ENCODE assay signal across 9 cellular contexts in genomic region chr22:41048791-41049717, GRCh38. TPM values are rescaled to one million over a fixed set of nuclear protein-coding genes. Genes with fewer than 3 reads are reported as not detected.
DNase-seq lines count a peak whose midpoint lies in the region; ATAC-seq and TF ChIP-seq lines count a peak whose summit lies in the region.
"Had no signal": no experiment of that assay in that cellular context is flagged by ENCODE, and none has a peak within 500 bp of the region (broad histone marks: within the 10 kb centered on the region; RNA-seq: fewer than 3 reads in every experiment).

No MANE protein-coding gene starts in this region.

- H3K9me3 ChIP-seq in mucosa of rectum (ENCODE audit: control insufficient read depth in 2 of 2, low read length in 2 of 2): no peaks in the 10 kb centered on the region
- H3K9me3 ChIP-seq in aorta (ENCODE audit: control insufficient read depth, low read length): no peaks in the 10 kb centered on the region
- H3K9me3 ChIP-seq: BLaER1 treated with 17β-estradiol and CSF1 and Interleukin-3, amounts not matched to agents 10 nM and 100 nM had no signal

- peak overlapping the region in 1 of 2 donors; percentile 1 for H3K9ac ChIP-seq in mucosa of rectum (ENCODE audit: low read depth in 1 of 2, low read length in 2 of 2)
- H3K9ac ChIP-seq: BLaER1 treated with 17β-estradiol and CSF1 and Interleukin-3, amounts not matched to agents 10 nM and 100 nM had no signal

- peak; percentile 9 for DNase-seq in activated naive CD4-positive, alpha-beta T cell treated with anti-CD3 and anti-CD28 coated beads for 36 hours
- no peak for DNase-seq in activated naive CD4-positive, alpha-beta T cell treated with Interleukin-2 at 50 U/mL for 16 hours
- peak; percentile 22 for DNase-seq in endothelial cell (ENCODE audit: low spot score)
- DNase-seq in aorta: peak; percentile 84 to 88
- no peak for DNase-seq in NOMO-1 (lab: John Stamatoyannopoulos, UW; ENCODE audit: unreplicated experiment in 2 of 2)

- no peaks in the 10 kb centered on the region for H3K27me3 ChIP-seq in mucosa of rectum (ENCODE audit: control insufficient read depth in 2 of 2, insufficient read depth in 2 of 2, low read length in 2 of 2)
- no peaks in the 10 kb centered on the region for H3K27me3 ChIP-seq in aorta (ENCODE audit: control insufficient read depth in 1 of 2, insufficient read depth in 2 of 2, low read length in 1 of 2)
- H3K27me3 ChIP-seq: BLaER1 treated with 17β-estradiol and CSF1 and Interleukin-3, amounts not matched to agents 10 nM and 100 nM had no signal

- no peak overlapping the region for H3K27ac Mint-ChIP-seq in activated naive CD4-positive, alpha-beta T cell treated with anti-CD3 and anti-CD28 coated beads for 36 hours
- no peak overlapping the region for H3K27ac Mint-ChIP-seq in endothelial cell (ENCODE audit: unreplicated experiment)

- H3K27me3 Mint-ChIP-seq in activated naive CD4-positive, alpha-beta T cell treated with anti-CD3 and anti-CD28 coated beads for 36 hours (ENCODE audit: low read depth): no peaks in the 10 kb centered on the region
- H3K27me3 Mint-ChIP-seq in endothelial cell (ENCODE audit: unreplicated experiment): no peaks in the 10 kb centered on the region

- H3K27ac ChIP-seq in mucosa of rectum (ENCODE audit: low read depth in 2 of 2, low read length in 2 of 2) (peak overlapping the region in 1 of 2 donors; percentile 17), aorta (ENCODE audit: low read depth in 1 of 2, low read length in 2 of 2) (no peak overlapping the region)
- H3K27ac ChIP-seq: BLaER1 treated with 17β-estradiol and CSF1 and Interleukin-3, amounts not matched to agents 10 nM and 100 nM had no signal

- no peaks in the 10 kb centered on the region for H3K36me3 ChIP-seq in mucosa of rectum (ENCODE audit: control insufficient read depth in 2 of 2, insufficient read depth in 2 of 2, low read length in 2 of 2)
- H3K36me3 ChIP-seq in aorta (ENCODE audit: control insufficient read depth in 1 of 2, insufficient read depth in 2 of 2, low read length in 1 of 2): no peaks in the 10 kb centered on the region
- H3K36me3 ChIP-seq: BLaER1 treated with 17β-estradiol and CSF1 and Interleukin-3, amounts not matched to agents 10 nM and 100 nM had no signal

- no peaks in the 10 kb centered on the region for H3K36me3 Mint-ChIP-seq in activated naive CD4-positive, alpha-beta T cell treated with anti-CD3 and anti-CD28 coated beads for 36 hours (ENCODE audit: low read depth)
- H3K36me3 Mint-ChIP-seq in endothelial cell (ENCODE audit: low read depth, unreplicated experiment): no peaks in the 10 kb centered on the region

- H3K4me3 ChIP-seq in mucosa of rectum (ENCODE audit: low read length in 2 of 2) (peak overlapping the region; percentile 22 to 51), aorta (ENCODE audit: low read length in 2 of 2) (no peak overlapping the region)
- H3K4me3 ChIP-seq: BLaER1 treated with 17β-estradiol and CSF1 and Interleukin-3, amounts not matched to agents 10 nM and 100 nM had no signal

- WGBS in aorta, 2 donors: 22 to 24% methylated on average over 31 of the region's 31 CpGs

- H3K4me1 Mint-ChIP-seq in activated naive CD4-positive, alpha-beta T cell treated with anti-CD3 and anti-CD28 coated beads for 36 hours (ENCODE audit: low read depth): peaks cover 5% of the 10 kb centered on the region
- H3K4me1 Mint-ChIP-seq in endothelial cell (ENCODE audit: unreplicated experiment): peaks cover 3% of the 10 kb centered on the region

- CTCF ChIA-PET in activated naive CD4-positive, alpha-beta T cell treated with anti-CD3 and anti-CD28 coated beads for 36 hours (lab: Charles Lee): no interaction called here

- no peaks in the 10 kb centered on the region for H3K9me3 Mint-ChIP-seq in activated naive CD4-positive, alpha-beta T cell treated with anti-CD3 and anti-CD28 coated beads for 36 hours
- no peaks in the 10 kb centered on the region for H3K9me3 Mint-ChIP-seq in endothelial cell (ENCODE audit: unreplicated experiment)

- H3K4me1 ChIP-seq in mucosa of rectum (ENCODE audit: control insufficient read depth in 2 of 2, insufficient read depth in 2 of 2, low read length in 2 of 2): peaks cover 0 to 5% of the 10 kb centered on the region in 2 donors
- no peaks in the 10 kb centered on the region for H3K4me1 ChIP-seq in aorta (ENCODE audit: control insufficient read depth in 1 of 2, insufficient read depth in 2 of 2, low read length in 2 of 2)

- no peak overlapping the region for H3K4me3 Mint-ChIP-seq in activated naive CD4-positive, alpha-beta T cell treated with anti-CD3 and anti-CD28 coated beads for 36 hours
- H3K4me3 Mint-ChIP-seq in endothelial cell (ENCODE audit: unreplicated experiment): no peak overlapping the region

- ATAC-seq in aorta (ENCODE audit: low FRiP score) (peak; percentile 79), GM21526 (IDR thresholded peaks at IDR 0.05; ENCODE audit: low FRiP score, unreplicated experiment) (no peak), HG02973 (IDR thresholded peaks at IDR 0.05; ENCODE audit: unreplicated experiment) (no peak)

- no peak for TF ChIP-seq CTCF in endothelial cell (IDR thresholded peaks at IDR 0.05; ENCODE audit: unreplicated experiment)

- intact Hi-C loops in activated naive CD4-positive, alpha-beta T cell treated with anti-CD3 and anti-CD28 coated beads for 36 hours (cut with micrococcal nuclease): no loop called here
- intact Hi-C loops in aorta (cut with DNase I): no loop called here

RNA-seq across cellular contexts. Expression of gene EP300, which starts 43.3 kb away (rescaled TPM):
- 10 to 100 TPM; 37.2 to 38.4 TPM for total RNA-seq in activated naive CD4-positive, alpha-beta T cell treated with anti-CD3 and anti-CD28 coated beads for 36 hours
- 115 TPM for total RNA-seq in endothelial cell (ENCODE audit: unreplicated experiment)
- total RNA-seq in aorta: 10 to 100 TPM; 55.6 to 89.5 TPM
- 10 to 100 TPM in 1 of 2 donors, 1 to 10 TPM in 1; 4.9 to 18.0 TPM for polyA plus RNA-seq in aorta

Comparison
In these comparisons a context has a peak if more than half of its experiments do, and no peak if none do; other contexts are left out.
1. DNase-seq: peak in activated naive CD4-positive, alpha-beta T cell treated with anti-CD3 and anti-CD28 coated beads for 36 hours (single experiment), endothelial cell (single experiment) and aorta (2 of 2); none in activated naive CD4-positive, alpha-beta T cell treated with Interleukin-2 at 50 U/mL for 16 hours (single experiment) and NOMO-1 (0 of 2).
2. H3K4me3 ChIP-seq: peak in mucosa of rectum (2 of 2); none in aorta (0 of 2).